Comparison of ENCODE assay signal across 19 cellular contexts in genomic region chr7:1747004-1747801, GRCh38.
"Had no signal": no experiment of that assay in that cellular context is flagged by ENCODE, and none has a peak within 500 bp of the region (broad histone marks: within the 10 kb centered on the region; RNA-seq: fewer than 3 reads in every experiment).

No MANE protein-coding gene starts in this region.

- H3K27ac ChIP-seq: dorsolateral prefrontal cortex, gastrocnemius medialis, psoas muscle, spleen, tibial artery, upper lobe of left lung, vagina had no signal

- H3K4me1 ChIP-seq: psoas muscle had no signal

- H3K9me3 ChIP-seq: gastrocnemius medialis, psoas muscle, spleen, tibial artery, upper lobe of left lung, vagina had no signal

- ATAC-seq: esophagus mucosa; gastrocnemius medialis; psoas muscle; sciatic nerve; stimulated activated memory B cell treated with anti-CD40 and anti-IgM and Interleukin-4, amounts not matched to agents 10 μg/mL and 1 μg/mL and 100 μg/mL, for 72 hours had no signal

- DNase-seq: cortex of kidney; dorsolateral prefrontal cortex; effector CD8-positive, alpha-beta T cell; gastrocnemius medialis; glutamatergic neuron; mesendoderm; naive B cell; psoas muscle; retina; stimulated activated CD4-positive, alpha-beta T cell treated with anti-CD3 and anti-CD28 coated beads, Interleukin-15, amount 100 ng/mL, for 24 hours; stimulated activated CD4-positive, alpha-beta T cell treated with anti-CD3 and anti-CD28 coated beads, Interleukin-1b, Interleukin-23, amount 100 ng/mL, for 48 hours; stimulated activated CD4-positive, alpha-beta T cell treated with anti-CD3 and anti-CD28 coated beads, Interleukin-4, amount 100 ng/mL, for 24 hours; tibial artery had no signal

- H3K27me3 ChIP-seq: upper lobe of left lung, vagina had no signal

- H3K4me3 ChIP-seq: dorsolateral prefrontal cortex, gastrocnemius medialis, psoas muscle, spleen, tibial artery, upper lobe of left lung, vagina had no signal

- H3K36me3 ChIP-seq: gastrocnemius medialis, tibial artery, upper lobe of left lung, vagina had no signal
